Comparison of ENCODE assay signal across 12 cellular contexts in genomic region chr6:149128489-149129145, GRCh38.
DNase-seq lines count a peak whose midpoint lies in the region; ATAC-seq and TF ChIP-seq lines count a peak whose summit lies in the region.
"Had no signal": no experiment of that assay in that cellular context is flagged by ENCODE, and none has a peak within 500 bp of the region (broad histone marks: within the 10 kb centered on the region; RNA-seq: fewer than 3 reads in every experiment).

No MANE protein-coding gene starts in this region.

- intact Hi-C loops in vagina (cut with DNase I): no loop called here

- H3K4me3 Mint-ChIP-seq in CD4-positive, CD25-positive, alpha-beta regulatory T cell: peak overlapping the region; percentile 35 to 68 (median 60)

- peaks cover 45% of the 10 kb centered on the region for H3K4me1 ChIP-seq in CD4-positive, CD25-positive, alpha-beta regulatory T cell (ENCODE audit: control insufficient read depth, insufficient read depth, low read length, poor library complexity, severe bottlenecking)
- no peaks in the 10 kb centered on the region for H3K4me1 ChIP-seq in vagina

- H3K4me3 ChIP-seq in CD4-positive, CD25-positive, alpha-beta regulatory T cell (ENCODE audit: low read depth, low read length): peak overlapping the region; percentile 49
- H3K4me3 ChIP-seq in vagina: no peak overlapping the region
- H3K4me3 ChIP-seq: pancreas had no signal

- no peak for TF ChIP-seq CTCF in vagina (IDR thresholded peaks at IDR 0.05)

- H3K36me3 ChIP-seq in CD4-positive, CD25-positive, alpha-beta regulatory T cell (ENCODE audit: control insufficient read depth, insufficient read depth, low read length): no peaks in the 10 kb centered on the region
- no peaks in the 10 kb centered on the region for H3K36me3 ChIP-seq in vagina
- H3K36me3 ChIP-seq: pancreas had no signal

- in situ Hi-C loops in KBM-7 (cut with MboI; ENCODE audit: low pct_unique_long_range_greater_than_20kb, low sequenced_read_pairs): no loop called here
- in situ Hi-C loops in G401 (cut with HindIII; ENCODE audit: low sequenced_read_pairs): no loop called here

- no peaks in the 10 kb centered on the region for H3K27me3 ChIP-seq in CD4-positive, CD25-positive, alpha-beta regulatory T cell (ENCODE audit: control insufficient read depth, insufficient read depth, low read length)
- H3K27me3 ChIP-seq in vagina: no peaks in the 10 kb centered on the region
- H3K27me3 ChIP-seq: pancreas had no signal

- no peak for TF ChIP-seq POLR2A in vagina (IDR thresholded peaks at IDR 0.05)

- H3K27ac ChIP-seq in CD4-positive, CD25-positive, alpha-beta regulatory T cell (ENCODE audit: insufficient read depth, low read length, poor library complexity, severe bottlenecking): peak overlapping the region; percentile 69
- no peak overlapping the region for H3K27ac ChIP-seq in vagina
- H3K27ac ChIP-seq: C4-2B, pancreas, VCaP had no signal

- H3K27me3 Mint-ChIP-seq in CD4-positive, CD25-positive, alpha-beta regulatory T cell: no peaks in the 10 kb centered on the region

- peak; percentile 62 to 75 for ATAC-seq in CD4-positive, CD25-positive, alpha-beta regulatory T cell (ENCODE audit: low read depth in 2 of 2)
- no peak for ATAC-seq in HG03460 (IDR thresholded peaks at IDR 0.05; ENCODE audit: unreplicated experiment)
- ATAC-seq: pancreas had no signal

- peaks cover 44 to 87% (median 67%) of the 10 kb centered on the region in 4 donors for H3K4me1 Mint-ChIP-seq in CD4-positive, CD25-positive, alpha-beta regulatory T cell

- H3K9me3 ChIP-seq in CD4-positive, CD25-positive, alpha-beta regulatory T cell (ENCODE audit: control insufficient read depth in 2 of 2, low read length in 2 of 2): no peaks in the 10 kb centered on the region
- no peaks in the 10 kb centered on the region for H3K9me3 ChIP-seq in vagina
- H3K9me3 ChIP-seq: pancreas had no signal

- H3K9me3 Mint-ChIP-seq in CD4-positive, CD25-positive, alpha-beta regulatory T cell: peaks cover 0 to 19% (median 7%) of the 10 kb centered on the region in 7 donors

- peak in 1 of 3 donors; percentile 97 for DNase-seq in CD4-positive, CD25-positive, alpha-beta regulatory T cell
- DNase-seq in KBM-7 (peak; percentile 93), activated T-helper 1 cell treated with Interleukin-2 at 50 U/mL for 16 hours (ENCODE audit: low read depth) (peak; percentile 24), iris pigment epithelial cell (ENCODE audit: low read depth) (peak; percentile 7), vagina (ENCODE audit: extremely low spot score in 2 of 2) (no peak), G401 (ENCODE audit: low spot score) (no peak), medulla oblongata (ENCODE audit: extremely low spot score) (no peak)
- DNase-seq: NCI-H1694, pancreas had no signal

- H3K36me3 Mint-ChIP-seq in CD4-positive, CD25-positive, alpha-beta regulatory T cell: peaks cover 12% of the 10 kb centered on the region

- H3K27ac Mint-ChIP-seq in CD4-positive, CD25-positive, alpha-beta regulatory T cell: peak overlapping the region; percentile 91 to 95 (median 94)

Comparison
In these comparisons a context has a peak if more than half of its experiments do, and no peak if none do; other contexts are left out.
1. DNase-seq: peak in KBM-7 (single experiment), activated T-helper 1 cell treated with Interleukin-2 at 50 U/mL for 16 hours (single experiment) and iris pigment epithelial cell (single experiment); none in vagina (0 of 2), G401 (single experiment) and medulla oblongata (single experiment).